11 cellular contexts compared by ENCODE assay signal in genomic region chr9:107281164-107281563, GRCh38. TPM values are rescaled to one million over a fixed set of nuclear protein-coding genes. Genes with fewer than 3 reads are reported as not detected.
DNase-seq lines count a peak whose midpoint lies in the region; ATAC-seq, FAIRE-seq and TF ChIP-seq lines count a peak whose summit lies in the region.
"Had no signal": no experiment of that assay in that cellular context is flagged by ENCODE, and none has a peak within 500 bp of the region (broad histone marks: within the 10 kb centered on the region; RNA-seq: fewer than 3 reads in every experiment).

No MANE protein-coding gene starts in this region.

- ATAC-seq in natural killer cell (no peak), HG02852 (IDR thresholded peaks at IDR 0.05; ENCODE audit: unreplicated experiment) (no peak)

- TF ChIP-seq CTCF in CD14-positive monocyte (IDR thresholded peaks at IDR 0.05) (no peak), MCF 10A (IDR thresholded peaks at IDR 0.05; ENCODE audit: unreplicated experiment) (no peak), natural killer cell (IDR thresholded peaks at IDR 0.05) (no peak)

- peaks cover 43% of the 10 kb centered on the region for H3K4me1 Mint-ChIP-seq in CD14-positive monocyte
- H3K4me1 Mint-ChIP-seq in IgD-negative memory B cell, result peaks cover 29 to 37% (median 32%) of the 10 kb centered on the region in 3 donors
- H3K4me1 Mint-ChIP-seq in MCF 10A (ENCODE audit: insufficient read depth, unreplicated experiment), result peaks cover 26% of the 10 kb centered on the region
- H3K4me1 Mint-ChIP-seq in natural killer cell, result peaks cover 31 to 40% of the 10 kb centered on the region in 2 donors

- intact Hi-C loops in CD14-positive monocyte (cut with micrococcal nuclease) (loop anchor here in 1 of 2 donors (5.0 kb wide), 1 partner anchor 64 kb away; no protein-coding TSS in a partner anchor), MCF 10A (cut with micrococcal nuclease) (loop anchor here (5.0 kb wide), 2 partner anchors 39 to 56 kb away; no protein-coding TSS in a partner anchor), natural killer cell (cut with micrococcal nuclease) (no loop called here)

- H3K9me3 ChIP-seq in Karpas-422 (ENCODE audit: low read length), result no peaks in the 10 kb centered on the region

- H3K9me2 ChIP-seq in Karpas-422 (replicated peaks; ENCODE audit: insufficient read depth, low read length), result no peaks in the 10 kb centered on the region

- H3K27me3 Mint-ChIP-seq in CD14-positive monocyte (ENCODE audit: low read depth in 3 of 3) (peaks cover 0 to 11% (median 9%) of the 10 kb centered on the region in 3 donors), IgD-negative memory B cell (peaks cover 1% of the 10 kb centered on the region), MCF 10A (ENCODE audit: insufficient read depth, unreplicated experiment) (no peaks in the 10 kb centered on the region), natural killer cell (ENCODE audit: low read depth in 2 of 2) (peaks cover 0 to 6% of the 10 kb centered on the region in 2 donors)

- no peak overlapping the region for H3K9ac ChIP-seq in Karpas-422 (ENCODE audit: low read length)

- H3K36me3 Mint-ChIP-seq in CD14-positive monocyte (no peaks in the 10 kb centered on the region), IgD-negative memory B cell (peaks cover 5% of the 10 kb centered on the region), MCF 10A (ENCODE audit: insufficient read depth, unreplicated experiment) (peaks cover 7% of the 10 kb centered on the region), natural killer cell (no peaks in the 10 kb centered on the region)

- no peaks in the 10 kb centered on the region for H3K27me3 ChIP-seq in Karpas-422 (ENCODE audit: low read length)
- H3K27me3 ChIP-seq: cardiac muscle cell had no signal

- CTCF ChIA-PET in MCF 10A (lab: Yijun Ruan, JAX), result interaction anchor here (0.5 to 1.7 kb wide), 5 partner anchors 11 to 117 kb away, joined by 3 to 6 read pairs (median 3); no protein-coding TSS in a partner anchor

- H3K4me3 ChIP-seq in Karpas-422 (ENCODE audit: low read length), result no peak overlapping the region
- H3K4me3 ChIP-seq: cardiac muscle cell had no signal

- POLR2A ChIA-PET in MCF 10A (lab: Yijun Ruan, JAX), result interaction anchor here (0.7 to 1.9 kb wide), 5 partner anchors 11 to 41 kb away, joined by 3 to 8 read pairs (median 4); no protein-coding TSS in a partner anchor

- peaks cover 13% of the 10 kb centered on the region for H3K36me3 ChIP-seq in Karpas-422 (ENCODE audit: insufficient read depth, low read length)
- H3K36me3 ChIP-seq: cardiac muscle cell had no signal

- H3K4me1 ChIP-seq in Karpas-422 (ENCODE audit: low read length), result peaks cover 30% of the 10 kb centered on the region

- H3K79me2 ChIP-seq in Karpas-422 (ENCODE audit: low read length), result peaks cover 31% of the 10 kb centered on the region

- H4K20me1 ChIP-seq in Karpas-422 (ENCODE audit: insufficient read depth, low read depth, low read length), result peaks cover 22% of the 10 kb centered on the region

- H3K9me3 Mint-ChIP-seq in CD14-positive monocyte, result peaks cover 0 to 8% (median 0%) of the 10 kb centered on the region in 7 donors
- H3K9me3 Mint-ChIP-seq in IgD-negative memory B cell, result no peaks in the 10 kb centered on the region
- no peaks in the 10 kb centered on the region for H3K9me3 Mint-ChIP-seq in MCF 10A (ENCODE audit: unreplicated experiment)
- no peaks in the 10 kb centered on the region for H3K9me3 Mint-ChIP-seq in natural killer cell

- DNase-seq in CD14-positive monocyte (ENCODE audit: low spot score) (no peak), MCF 10A (ENCODE audit: unreplicated experiment) (peak; percentile 57), natural killer cell (no peak), urothelium cell line (ENCODE audit: low spot score) (no peak), AG08395 (ENCODE audit: low spot score) (no peak), Karpas-422 (no peak)
- DNase-seq: NCI-H526 treated with DMSO at 0.1 percent for 48 hours; stimulated activated CD4-positive, alpha-beta T cell treated with anti-CD3 and anti-CD28 coated beads, Interleukin-2, amount 100 ng/mL, for 24 hours had no signal

- H2AFZ ChIP-seq in Karpas-422 (ENCODE audit: low read length), result no peak overlapping the region

- BruUV-seq in MCF 10A (replicated peaks; lab: Mats Ljungman, UMichigan), result no TSS peak

- H3K4me2 ChIP-seq in Karpas-422 (ENCODE audit: low read depth, low read length, poor library complexity, severe bottlenecking), result no peak overlapping the region

- H3K27ac ChIP-seq in Karpas-422 (ENCODE audit: low read length), result no peak overlapping the region
- H3K27ac ChIP-seq: cardiac muscle cell had no signal

- H3K27ac Mint-ChIP-seq in CD14-positive monocyte (peak overlapping the region in 4 of 7 donors; percentile 18 to 32 (median 26)), IgD-negative memory B cell (peak overlapping the region in 2 of 3 donors; percentile 5 to 62), MCF 10A (ENCODE audit: low read depth, unreplicated experiment) (no peak overlapping the region), natural killer cell (peak overlapping the region in 1 of 2 donors; percentile 46)

- H3K4me3 Mint-ChIP-seq in CD14-positive monocyte, result no peak overlapping the region
- H3K4me3 Mint-ChIP-seq in IgD-negative memory B cell, result peak overlapping the region; percentile 39 to 69 (median 46)
- peak overlapping the region; percentile 15 for H3K4me3 Mint-ChIP-seq in MCF 10A (ENCODE audit: unreplicated experiment)
- peak overlapping the region; percentile 58 for H3K4me3 Mint-ChIP-seq in natural killer cell

- FAIRE-seq in urothelium cell line (lab: Jason Lieb, UNC), result no peak

RNA-seq across cellular contexts. Expression of gene RAD23B, which starts 1.9 kb away (rescaled TPM):
- polyA plus RNA-seq in CD14-positive monocyte (10 to 100 TPM; 21.6 to 24.7 TPM), IgD-negative memory B cell (17.6 TPM)
- total RNA-seq in MCF 10A (2022) (173 and 222 TPM in 2 replicates), natural killer cell (100 to 1,000 TPM in 1 of 3 donors, 10 to 100 TPM in 2; 85.6 to 101 (median 92.6) TPM)
- total RNA-seq in Karpas-422 (2014; rRNA removed; shearing (Covaris generic); ENCODE audit: low replicate concordance), result 50.2 and 60.2 TPM in 2 replicates

Comparison
In these comparisons a context has a peak if more than half of its experiments do, and no peak if none do; other contexts are left out.
1. H3K4me3 Mint-ChIP-seq: peak in IgD-negative memory B cell (4 of 4), MCF 10A (single experiment) and natural killer cell (single experiment); none in CD14-positive monocyte (0 of 2).